ENCODE assay signal across 15 cellular contexts in genomic region chr15:36407647-36408046, GRCh38.
A peak's percentile ranks its signal among the peaks of the same experiment; 100 is the strongest.
DNase-seq lines count a peak whose midpoint lies in the region; ATAC-seq, FAIRE-seq and TF ChIP-seq lines count a peak whose summit lies in the region.
"Had no signal": no experiment of that assay in that cellular context is flagged by ENCODE, and none has a peak within 500 bp of the region (broad histone marks: within the 10 kb centered on the region; RNA-seq: fewer than 3 reads in every experiment).

No MANE protein-coding gene starts in this region.

- no peaks in the 10 kb centered on the region for H3K9me1 ChIP-seq in K562 (ENCODE audit: control insufficient read depth, insufficient read depth, low read length)

- TF ChIP-seq RAD21 in K562 (CRISPR knock-in tag; conservative IDR thresholded peaks at IDR 0.05 in 1 of 2, IDR thresholded peaks at IDR 0.05 in 1 of 2), result no peak

- H3K27ac ChIP-seq in K562 (ENCODE audit: extremely low read depth, low read depth, low read length), result peak overlapping the region; percentile 76
- H3K27ac ChIP-seq in vagina, result no peak overlapping the region
- H3K27ac ChIP-seq: right atrium auricular region had no signal

- no peak for TF ChIP-seq EP300 in K562 (IDR thresholded peaks at IDR 0.05; ENCODE audit: low read length)

- no peak for TF ChIP-seq CTCF in K562 (IDR thresholded peaks at IDR 0.05 in 2 of 3, conservative IDR thresholded peaks at IDR 0.05 in 1 of 3; ENCODE audit: insufficient read depth in 2 of 3, low read depth in 1 of 3, low read length in 3 of 3)
- TF ChIP-seq CTCF in vagina (IDR thresholded peaks at IDR 0.05), result no peak

- H3K9me3 ChIP-seq in K562 (replicated peaks; ENCODE audit: control insufficient read depth, insufficient read depth, low read depth, low read length) (peaks cover 4% of the 10 kb centered on the region; the same call in 1 of the 2 replicates), vagina (no peaks in the 10 kb centered on the region)
- H3K9me3 ChIP-seq: right atrium auricular region had no signal

- peak; percentile 50 for ATAC-seq in K562
- no peak for ATAC-seq in esophagus mucosa
- no peak for ATAC-seq in HG02571 (IDR thresholded peaks at IDR 0.05; ENCODE audit: unreplicated experiment)
- no peak for ATAC-seq in GM18511 (IDR thresholded peaks at IDR 0.05; ENCODE audit: unreplicated experiment)
- ATAC-seq: left colon; stimulated activated naive B cell treated with anti-CD40 and anti-IgM and Interleukin-4, amounts not matched to agents 10 μg/mL and 1 μg/mL and 100 μg/mL, for 72 hours had no signal

- WGBS in K562 (ENCODE audit: insufficient coverage, low coverage, missing lambda C conversion rate), result 8% methylated on average over 4 of the region's 4 CpGs

- H2AFZ ChIP-seq in K562 (ENCODE audit: low read depth, low read length), result peak overlapping the region; percentile 92

- no peak for TF ChIP-seq POLR2A in K562 (conservative IDR thresholded peaks at IDR 0.05)
- no peak for TF ChIP-seq POLR2A in vagina (IDR thresholded peaks at IDR 0.05)

- intact Hi-C loops in K562 (cut with micrococcal nuclease) (no loop called here), vagina (cut with DNase I) (no loop called here)

- peak; percentile 71 for FAIRE-seq in K562 (lab: Jason Lieb, UNC)
- FAIRE-seq: GM19239 had no signal

- H3K36me3 ChIP-seq in K562 (ENCODE audit: control insufficient read depth, insufficient read depth, low read length), result no peaks in the 10 kb centered on the region
- H3K36me3 ChIP-seq in vagina, result no peaks in the 10 kb centered on the region
- H3K36me3 ChIP-seq: right atrium auricular region had no signal

- no peaks in the 10 kb centered on the region for H3K79me2 ChIP-seq in K562 (ENCODE audit: control insufficient read depth, insufficient read depth, low read length)

- POLR2A ChIA-PET in K562 (lab: Yijun Ruan, JAX), result interaction anchor here (0.6 to 1.1 kb wide), 3 partner anchors 9 to 1463 kb away, joined by 3 read pairs; no protein-coding TSS in a partner anchor

- H3K27me3 ChIP-seq in K562 (ENCODE audit: control insufficient read depth in 2 of 2, insufficient read depth in 2 of 2, low read length in 2 of 2) (no peaks in the 10 kb centered on the region), vagina (no peaks in the 10 kb centered on the region)
- H3K27me3 ChIP-seq: right atrium auricular region had no signal

- peak; percentile 84 for DNase-seq in Caki2 (ENCODE audit: low read depth)
- peak; percentile 80 for DNase-seq in LHCN-M2 (ENCODE audit: low read depth)
- peak; percentile 11 to 38 (median 26) for DNase-seq in K562 (ENCODE audit: extremely low read depth in 1 of 4, low spot score in 3 of 4)
- DNase-seq in kidney tubule cell (ENCODE audit: low spot score), result peak; percentile 41
- no peak for DNase-seq in vagina (ENCODE audit: extremely low spot score in 2 of 2)
- DNase-seq: activated CD8-positive, alpha-beta memory T cell treated with anti-CD3 and anti-CD28 coated beads for 24 hours; left colon; NCI-H1048; SIG-M5; stimulated activated naive B cell treated with anti-CD40 and anti-IgM and Interleukin-4, amounts not matched to agents 10 μg/mL and 1 μg/mL and 100 μg/mL, for 72 hours had no signal

- H3K9ac ChIP-seq in K562 (ENCODE audit: insufficient read depth in 1 of 2, low read depth in 2 of 2, low read length in 2 of 2), result no peak overlapping the region

- BruUV-seq in K562 (replicated peaks; lab: Mats Ljungman, UMichigan), result no TSS peak

- peak overlapping the region; percentile 59 for H3K4me2 ChIP-seq in K562 (ENCODE audit: insufficient read depth, low read length)

- in situ Hi-C loops in Caki2 (cut with HindIII; ENCODE audit: low pct_unique_long_range_greater_than_20kb, low sequenced_read_pairs) (no loop called here), K562 (cut with MboI) (no loop called here)

- CTCF ChIA-PET in K562 (lab: Yijun Ruan, JAX; ENCODE audit: low intra/inter-chr PET ratio), result no interaction called here

- H3K4me1 ChIP-seq in K562 (replicated peaks in 1 of 2; ENCODE audit: control insufficient read depth in 2 of 2, insufficient read depth in 2 of 2, low read length in 2 of 2) (peaks cover 0 to 2% of the 10 kb centered on the region in 2 experiments; a peak in 2 of 5 replicates), vagina (no peaks in the 10 kb centered on the region)
- H3K4me1 ChIP-seq: right atrium auricular region had no signal

- no peak overlapping the region for H3K4me3 ChIP-seq in K562
- H3K4me3 ChIP-seq in vagina, result no peak overlapping the region
- H3K4me3 ChIP-seq: right atrium auricular region had no signal

- H4K20me1 ChIP-seq in K562 (replicated peaks; ENCODE audit: control insufficient read depth, insufficient read depth, low read length), result no peaks in the 10 kb centered on the region

TF ChIP-seq in K562, 482 proteins besides CTCF, POLR2A, EP300 and RAD21 (continues in another document):
- TF ChIP-seq ZNF212 (CRISPR knock-in tag; IDR thresholded peaks at IDR 0.05) (no peak), E2F4 (CRISPR knock-in tag; IDR thresholded peaks at IDR 0.05; ENCODE audit: low read depth) (no peak), GATAD2B (IDR thresholded peaks at IDR 0.05; ENCODE audit: borderline replicate concordance) (no peak), TEAD4 (IDR thresholded peaks at IDR 0.05; ENCODE audit: low read length) (0 out of 2 replicates have a peak, but pooled peaks have one; percentile 30), TEAD4 (CRISPR knock-in tag; IDR thresholded peaks at IDR 0.05; ENCODE audit: borderline replicate concordance) (no peak), ZNF717 (CRISPR knock-in tag; IDR thresholded peaks at IDR 0.05) (no peak), MLLT1 (IDR thresholded peaks at IDR 0.05) (no peak), CEBPZ (IDR thresholded peaks at IDR 0.05; ENCODE audit: borderline replicate concordance, low read depth, low read length) (no peak), ARID1B (IDR thresholded peaks at IDR 0.05) (peak; percentile 47; the same call in 1 of the 2 replicates), DPF2 (IDR thresholded peaks at IDR 0.05) (0 out of 2 replicates have a peak, but pooled peaks have one; percentile 45), NFIC (IDR thresholded peaks at IDR 0.05) (peak; percentile 42; the same call in 1 of the 2 replicates), JUND (IDR thresholded peaks at IDR 0.05; ENCODE audit: borderline replicate concordance, low read depth, low read length) (no peak; the same call in 1 of the 2 replicates), JUND (tag; IDR thresholded peaks at IDR 0.05; ENCODE audit: borderline replicate concordance, low read depth, low read length) (peak; percentile 44; the same call in 1 of the 3 replicates), EHMT2 (IDR thresholded peaks at IDR 0.05) (peak; percentile 20; the same call in 1 of the 2 replicates), MED1 (CRISPR knock-in tag; IDR thresholded peaks at IDR 0.05; ENCODE audit: borderline replicate concordance) (no peak), ZNF41 (CRISPR knock-in tag; conservative IDR thresholded peaks at IDR 0.05) (no peak), FOS (IDR thresholded peaks at IDR 0.05; ENCODE audit: extremely low read depth, insufficient read length) (no peak), BACH1 (tag; IDR thresholded peaks at IDR 0.05) (no peak)

Comparison
In these comparisons a context has a peak if more than half of its experiments do, and no peak if none do; other contexts are left out.
1. DNase-seq: peak in Caki2 (single experiment), LHCN-M2 (single experiment), K562 (4 of 4) and kidney tubule cell (single experiment); none in vagina (0 of 2).